ENCODE assay signal across 1 cellular context in the genomic region with DNA sequence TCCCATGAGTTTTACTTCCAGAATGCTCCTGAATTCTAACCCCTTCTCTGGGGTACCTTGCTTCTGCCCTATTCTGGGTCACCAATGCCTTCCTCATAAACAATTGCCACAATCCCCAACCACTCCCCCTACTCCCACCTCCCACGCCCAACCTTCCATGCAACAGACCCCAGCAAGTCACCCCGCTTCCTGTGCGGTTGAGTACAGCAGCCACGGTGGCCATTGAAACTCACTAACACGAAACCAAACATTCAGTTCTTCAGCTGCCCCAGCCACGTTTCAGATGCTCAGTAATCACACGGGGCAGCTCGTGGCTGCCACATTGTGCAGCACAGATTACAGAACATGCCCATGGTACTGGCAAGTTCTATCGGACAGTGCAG.
TF ChIP-seq lines count a peak whose summit lies in the region.

No MANE protein-coding gene starts in this region.

TF ChIP-seq in K562, 482 proteins besides CTCF, POLR2A, EP300 and RAD21:
- TF ChIP-seq HMGXB4 (CRISPR knock-in tag; IDR thresholded peaks at IDR 0.05) (0 out of 2 replicates have a peak, but pooled peaks have one; percentile 15), MLX (CRISPR knock-in tag; conservative IDR thresholded peaks at IDR 0.05) (peak in 1 of 2 experiments; percentile 72; a peak in 1 of 4 replicates), TEAD4 (IDR thresholded peaks at IDR 0.05; ENCODE audit: low read length) (no peak), TEAD4 (CRISPR knock-in tag; IDR thresholded peaks at IDR 0.05; ENCODE audit: borderline replicate concordance) (no peak)
